8 cellular contexts compared by ENCODE assay signal in genomic region chr16:69796285-69797118, GRCh38. TPM values are rescaled to one million over a fixed set of nuclear protein-coding genes. Genes with fewer than 3 reads are reported as not detected.
DNase-seq lines count a peak whose midpoint lies in the region; ATAC-seq, FAIRE-seq and TF ChIP-seq lines count a peak whose summit lies in the region.

No MANE protein-coding gene starts in this region.

- H3K9ac ChIP-seq in HCT116 (ENCODE audit: low read length) (no peak overlapping the region), kidney (ENCODE audit: low read length in 2 of 2) (peak overlapping the region in 1 of 2 donors; percentile 38)

- H3K4me3 ChIP-seq in HCT116 (replicated peaks in 1 of 2; ENCODE audit: low read depth in 1 of 2, low read length in 2 of 2) (no peak overlapping the region), PC-9 (no peak overlapping the region), kidney (ENCODE audit: low read length in 2 of 2) (peak overlapping the region; percentile 28 to 36)

- DNase-seq in DMS 273 treated with DMSO at 0.1 percent for 48 hours (lab: John Stamatoyannopoulos, UW), result peak; percentile 3
- peak; percentile 45 for DNase-seq in HCT116 (ENCODE audit: low read depth, low spot score)
- DNase-seq in PC-9, result peak; percentile 8 to 43
- peak; percentile 25 for DNase-seq in central memory CD4-positive, alpha-beta T cell
- no peak for DNase-seq in kidney
- DNase-seq in stimulated activated CD4-positive, alpha-beta T cell treated with anti-CD3 and anti-CD28 coated beads, Interleukin-2, amount 100 ng/mL, for 4 hours (ENCODE audit: low read depth), result peak; percentile 2
- DNase-seq in GOT3 (lab: John Stamatoyannopoulos, UW), result no peak

- no TSS peak for BruUV-seq in HCT116 (replicated peaks; lab: Mats Ljungman, UMichigan)
- BruUV-seq in PC-9 (replicated peaks; lab: Mats Ljungman, UMichigan), result no TSS peak

- H3K27ac ChIP-seq in HCT116 (ENCODE audit: low read depth, low read length), result no peak overlapping the region
- H3K27ac ChIP-seq in PC-9, result no peak overlapping the region
- H3K27ac ChIP-seq in kidney (ENCODE audit: low read depth in 2 of 2, low read length in 2 of 2), result no peak overlapping the region

- H3K9me3 ChIP-seq in HCT116 (ENCODE audit: control insufficient read depth in 1 of 2, insufficient read depth in 1 of 2, low read depth in 1 of 2, low read length in 2 of 2) (no peaks in the 10 kb centered on the region), PC-9 (ENCODE audit: insufficient read depth, low read depth) (no peaks in the 10 kb centered on the region), kidney (ENCODE audit: control insufficient read depth in 1 of 2, low read length in 2 of 2) (no peaks in the 10 kb centered on the region)

- H3F3A ChIP-seq in PC-9 (ENCODE audit: insufficient read depth, low read depth), result peaks cover 7% of the 10 kb centered on the region

- no peak for TF ChIP-seq POLR2A in HCT116 (IDR thresholded peaks at IDR 0.05; ENCODE audit: borderline replicate concordance, extremely low read depth, insufficient read depth, insufficient read length)

- no peaks in the 10 kb centered on the region for H3K9me2 ChIP-seq in HCT116 (ENCODE audit: insufficient read depth)
- no peaks in the 10 kb centered on the region for H3K9me2 ChIP-seq in PC-9 (ENCODE audit: insufficient read depth)

- intact Hi-C loops in HCT116 (cut with micrococcal nuclease) (loop anchor here (1.0 to 10.0 kb wide), 4 partner anchors 62 to 856 kb away; no protein-coding TSS in a partner anchor), PC-9 (cut with micrococcal nuclease; ENCODE audit: unreplicated experiment) (loop anchor here (1.0 kb wide), 1 partner anchor 134 kb away; no protein-coding TSS in a partner anchor), kidney (cut with DNase I) (loop anchor here (10.0 kb wide), 1 partner anchor 138 kb away; no protein-coding TSS in a partner anchor)

- POLR2A ChIA-PET in HCT116 (lab: Charles Lee) (no interaction called here), PC-9 (lab: Charles Lee; ENCODE audit: unreplicated experiment) (no interaction called here)

- CTCF ChIA-PET in HCT116 (lab: Charles Lee) (interaction anchor here (1.4 to 3.6 kb wide), 2 partner anchors 63 to 134 kb away, joined by 3 to 15 read pairs; no protein-coding TSS in a partner anchor), PC-9 (lab: Charles Lee) (no interaction called here)

- TF ChIP-seq CTCF in HCT116 (IDR thresholded peaks at IDR 0.05 in 2 of 3, conservative IDR thresholded peaks at IDR 0.05 in 1 of 3; ENCODE audit: borderline replicate concordance in 1 of 3, insufficient read depth in 1 of 3, low read depth in 2 of 3, low read length in 2 of 3) (peak; percentile 77 to 86 (median 80)), PC-9 (conservative IDR thresholded peaks at IDR 0.05) (peak; percentile 88), kidney (IDR thresholded peaks at IDR 0.05; ENCODE audit: borderline replicate concordance, extremely low read depth, insufficient read depth) (peak; percentile 92)

- no peak for FAIRE-seq in kidney (lab: Jason Lieb, UNC)

- H3K4me2 ChIP-seq in HCT116 (ENCODE audit: low read length) (no peak overlapping the region), PC-9 (no peak overlapping the region)

- no peaks in the 10 kb centered on the region for H3K79me2 ChIP-seq in HCT116 (ENCODE audit: insufficient read depth, low read length)
- 0 out of 2 replicates have a peak, but pooled peaks cover 5% of the 10 kb centered on the region for H3K79me2 ChIP-seq in PC-9 (ENCODE audit: low read depth)

- H2AFZ ChIP-seq in HCT116 (ENCODE audit: low read depth, low read length, poor library complexity, severe bottlenecking), result no peak overlapping the region
- no peak overlapping the region for H2AFZ ChIP-seq in PC-9

- TF ChIP-seq RAD21 in HCT116 (IDR thresholded peaks at IDR 0.05; ENCODE audit: low read depth), result peak; percentile 84

- peaks cover 0 to 5% of the 10 kb centered on the region in 2 experiments; a peak in 1 of 4 replicates for H3K36me3 ChIP-seq in HCT116 (ENCODE audit: control insufficient read depth in 1 of 2, insufficient read depth in 2 of 2, low read length in 2 of 2)
- H3K36me3 ChIP-seq in PC-9 (ENCODE audit: low read depth), result no peaks in the 10 kb centered on the region
- H3K36me3 ChIP-seq in kidney (ENCODE audit: control insufficient read depth in 1 of 2, insufficient read depth in 2 of 2, low read length in 2 of 2), result peaks cover 14 to 21% of the 10 kb centered on the region in 2 donors

- H4K20me1 ChIP-seq in HCT116 (ENCODE audit: insufficient read depth) (no peaks in the 10 kb centered on the region), PC-9 (ENCODE audit: insufficient read depth) (peaks cover 17% of the 10 kb centered on the region; the same call in 1 of the 2 replicates)

- peak; percentile 90 for ATAC-seq in HCT116
- no peak for ATAC-seq in GM19452 (IDR thresholded peaks at IDR 0.05; ENCODE audit: unreplicated experiment)

- RAD21 ChIA-PET in HCT116 (lab: Charles Lee; ENCODE audit: low non-redundant PET in 1 of 2, low total read pairs in 2 of 2, uncharacterized antibody in 2 of 2, unreplicated experiment in 2 of 2), result no interaction called here

- H3K4me1 ChIP-seq in HCT116 (ENCODE audit: control insufficient read depth in 1 of 2, insufficient read depth in 2 of 2, low read length in 2 of 2), result no peaks in the 10 kb centered on the region
- no peaks in the 10 kb centered on the region for H3K4me1 ChIP-seq in PC-9 (replicated peaks; ENCODE audit: insufficient read depth)
- peaks cover 6 to 8% of the 10 kb centered on the region in 2 donors for H3K4me1 ChIP-seq in kidney (ENCODE audit: control insufficient read depth in 1 of 2, insufficient read depth in 1 of 2, low read depth in 1 of 2, low read length in 2 of 2)

- H3K27me3 ChIP-seq in HCT116 (ENCODE audit: insufficient read depth, low read length) (no peaks in the 10 kb centered on the region), PC-9 (ENCODE audit: insufficient read depth, low read depth) (no peaks in the 10 kb centered on the region)

TF ChIP-seq in HCT116, 20 proteins besides CTCF, POLR2A, EP300 and RAD21:
- no peak for TF ChIP-seq ZBTB33 (IDR thresholded peaks at IDR 0.05; ENCODE audit: extremely low read depth, insufficient replicate concordance, low read length)
- TF ChIP-seq POLR2AphosphoS5 (IDR thresholded peaks at IDR 0.05; ENCODE audit: low read depth, low read length), result no peak
- no peak for TF ChIP-seq REST (IDR thresholded peaks at IDR 0.05; ENCODE audit: low read depth)
- TF ChIP-seq YY1 (IDR thresholded peaks at IDR 0.05; ENCODE audit: extremely low read depth, insufficient replicate concordance, low read depth, low read length), result no peak
- TF ChIP-seq FOSL1 (IDR thresholded peaks at IDR 0.05; ENCODE audit: low read depth), result no peak
- TF ChIP-seq JUND (IDR thresholded peaks at IDR 0.05), result no peak
- no peak for TF ChIP-seq EZH2phosphoT487 (IDR thresholded peaks at IDR 0.05; ENCODE audit: borderline replicate concordance)
- TF ChIP-seq, protein P1, sequence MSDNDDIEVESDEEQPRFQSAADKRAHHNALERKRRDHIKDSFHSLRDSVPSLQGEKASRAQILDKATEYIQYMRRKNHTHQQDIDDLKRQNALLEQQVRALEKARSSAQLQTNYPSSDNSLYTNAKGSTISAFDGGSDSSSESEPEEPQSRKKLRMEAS (IDR thresholded peaks at IDR 0.05), result no peak

RNA-seq across cellular contexts. Expression of gene WWP2, which starts 34.4 kb away (rescaled TPM):
- total RNA-seq in HCT116 (2021; ENCODE audit: unreplicated experiment) (44.2 TPM), PC-9 (2021) (38.8 and 46.4 TPM in 2 replicates), kidney (128 TPM)
- 20.3 and 21.9 TPM in 2 replicates for polyA plus RNA-seq in HCT116 (2012)
- 30.0 TPM for polyA plus RNA-seq in kidney (ENCODE audit: insufficient read depth, low read depth, low replicate concordance)

RNA-seq across cellular contexts. Expression of gene NOB1, which starts 41.8 kb away (rescaled TPM):
- total RNA-seq in HCT116 (2021; ENCODE audit: unreplicated experiment) (172 TPM), PC-9 (2021) (66.9 and 93.2 TPM in 2 replicates), kidney (50.4 TPM)
- 213 and 237 TPM in 2 replicates for polyA plus RNA-seq in HCT116 (2012)
- 34.9 TPM for polyA plus RNA-seq in kidney (ENCODE audit: insufficient read depth, low read depth, low replicate concordance)

Comparison
In these comparisons a context has a peak if more than half of its experiments do, and no peak if none do; other contexts are left out.
1. DNase-seq: peak in DMS 273 treated with DMSO at 0.1 percent for 48 hours (single experiment), HCT116 (single experiment), PC-9 (2 of 2), central memory CD4-positive, alpha-beta T cell (single experiment) and stimulated activated CD4-positive, alpha-beta T cell treated with anti-CD3 and anti-CD28 coated beads, Interleukin-2, amount 100 ng/mL, for 4 hours (single experiment); none in kidney (single experiment) and GOT3 (single experiment).
2. H3K4me3 ChIP-seq: peak in kidney (2 of 2); none in HCT116 (0 of 2) and PC-9 (single experiment).
3. Peak in every context shown above with its lines, with median percentiles within 50 percentile points of each other: CTCF ChIP-seq.